ENCODE assay signal across 23 cellular contexts in genomic region chr10:9296206-9296605, GRCh38.
DNase-seq lines count a peak whose midpoint lies in the region; TF ChIP-seq lines count a peak whose summit lies in the region.
"Had no signal": no experiment of that assay in that cellular context is flagged by ENCODE, and none has a peak within 500 bp of the region (broad histone marks: within the 10 kb centered on the region; RNA-seq: fewer than 3 reads in every experiment).

No MANE protein-coding gene starts in this region.

- peak; percentile 19 for DNase-seq in EL
- peak; percentile 70 for DNase-seq in HT1080 (ENCODE audit: low read depth)
- peak; percentile 12 for DNase-seq in adipocyte (ENCODE audit: low read depth)
- no peak for DNase-seq in hepatic stellate cell (ENCODE audit: low spot score)
- DNase-seq in KBM-7: no peak
- DNase-seq in anterior cingulate cortex (lab: John Stamatoyannopoulos, UW): no peak
- DNase-seq in NOMO-1 treated with DMSO at 0.1 percent for 48 hours (lab: John Stamatoyannopoulos, UW; ENCODE audit: unreplicated experiment): no peak
- DNase-seq: ACHN; BE2C; CD4-positive, alpha-beta memory T cell; GF-D8; NCI-H1105 treated with DMSO at 0.1 percent for 48 hours; NCI-H1694 treated with DMSO at 0.1 percent for 48 hours; NCI-H2107; NCI-H345; NCI-H69; NK-92 treated with Interleukin-12 subunit alpha and Interleukin-12 subunit beta, amount 100 ng/mL, for 24 hours; OCI-M1; SJCRH30; T-helper 17 cell had no signal

- no peaks in the 10 kb centered on the region for H3K79me2 ChIP-seq in parathyroid adenoma

- no peaks in the 10 kb centered on the region for H3K27me3 ChIP-seq in adipocyte (replicated peaks; ENCODE audit: control insufficient read depth, insufficient read depth, low read length)
- no peaks in the 10 kb centered on the region for H3K27me3 ChIP-seq in parathyroid adenoma (ENCODE audit: control insufficient read depth, insufficient read depth, low read length)
- H3K27me3 ChIP-seq: BE2C, SJCRH30 had no signal

- H3K9ac ChIP-seq in adipocyte (ENCODE audit: low read length) (no peak overlapping the region), parathyroid adenoma (no peak overlapping the region)
- H3K9ac ChIP-seq: KMS-11 had no signal

- H3K4me3 ChIP-seq in adipocyte (ENCODE audit: low read length): no peak overlapping the region
- peak overlapping the region; percentile 24 for H3K4me3 ChIP-seq in parathyroid adenoma (ENCODE audit: low read depth, low read length)
- H3K4me3 ChIP-seq: SJCRH30 had no signal

- H3K4me2 ChIP-seq in parathyroid adenoma (ENCODE audit: low read length): no peak overlapping the region
- H3K4me2 ChIP-seq: KMS-11 had no signal

- in situ Hi-C loops in KBM-7 (cut with MboI; ENCODE audit: low pct_unique_long_range_greater_than_20kb, low sequenced_read_pairs): no loop called here

- H3K4me1 ChIP-seq in adipocyte (ENCODE audit: control insufficient read depth, insufficient read depth, low read length) (peaks cover 2% of the 10 kb centered on the region), parathyroid adenoma (peaks cover 60% of the 10 kb centered on the region)

- no peak for TF ChIP-seq CTCF in parathyroid adenoma (IDR thresholded peaks at IDR 0.05)

- H3K9me3 ChIP-seq in adipocyte (ENCODE audit: control insufficient read depth, low read length) (no peaks in the 10 kb centered on the region), parathyroid adenoma (ENCODE audit: control insufficient read depth, low read length) (no peaks in the 10 kb centered on the region)
- H3K9me3 ChIP-seq: BE2C, SJCRH30 had no signal

- H3K36me3 ChIP-seq in adipocyte (ENCODE audit: control insufficient read depth, insufficient read depth, low read length, severe bottlenecking) (no peaks in the 10 kb centered on the region), parathyroid adenoma (ENCODE audit: control insufficient read depth, insufficient read depth, low read length) (no peaks in the 10 kb centered on the region)
- H3K36me3 ChIP-seq: BE2C, SJCRH30 had no signal

- peak overlapping the region; percentile 95 for H3K27ac ChIP-seq in parathyroid adenoma
- H3K27ac ChIP-seq: RWPE1, SJCRH30 had no signal

- H2AFZ ChIP-seq in parathyroid adenoma: no peak overlapping the region

Comparison
In these comparisons a context has a peak if more than half of its experiments do, and no peak if none do; other contexts are left out.
1. DNase-seq: peak in EL (single experiment), HT1080 (single experiment) and adipocyte (single experiment); none in hepatic stellate cell (single experiment), KBM-7 (single experiment), anterior cingulate cortex (0 of 58) and NOMO-1 treated with DMSO at 0.1 percent for 48 hours (single experiment).